17 cellular contexts compared by ENCODE assay signal in the genomic region with DNA sequence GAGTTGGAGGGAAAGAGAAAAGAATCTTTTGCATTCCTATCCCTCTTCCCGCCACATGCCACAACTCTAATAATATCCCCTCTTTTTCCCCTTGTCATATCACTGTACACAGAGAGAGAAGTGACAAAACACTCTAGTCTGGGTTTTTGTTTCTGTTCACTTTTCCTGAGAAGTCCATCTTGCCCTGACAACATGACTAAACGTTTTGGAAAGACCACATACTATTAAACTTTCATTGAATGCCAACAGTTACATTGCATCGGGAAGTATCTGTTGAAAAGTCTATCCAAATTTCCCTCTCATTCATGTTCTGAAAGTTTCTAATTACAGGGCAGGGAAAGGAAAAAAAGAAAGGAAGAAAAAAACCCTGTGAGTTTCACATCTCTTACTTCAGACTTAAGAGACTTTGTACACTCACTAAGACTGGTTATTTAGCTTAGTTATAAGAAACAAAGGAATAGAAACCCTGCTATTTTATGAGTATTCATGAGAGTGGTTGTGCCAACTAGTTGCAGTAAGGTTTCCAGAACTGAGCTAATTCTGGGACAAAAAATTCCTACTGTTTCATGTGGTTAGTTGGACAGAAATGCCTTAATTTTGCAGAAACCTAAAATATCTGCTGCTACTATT. TPM values are rescaled to one million over a fixed set of nuclear protein-coding genes. Genes with fewer than 3 reads are reported as not detected.
DNase-seq lines count a peak whose midpoint lies in the region; ATAC-seq and TF ChIP-seq lines count a peak whose summit lies in the region.
"Had no signal": no experiment of that assay in that cellular context is flagged by ENCODE, and none has a peak within 500 bp of the region (broad histone marks: within the 10 kb centered on the region; RNA-seq: fewer than 3 reads in every experiment).

No MANE protein-coding gene starts in this region.

- H3K4me2 ChIP-seq in Loucy (ENCODE audit: low read depth, low read length, poor library complexity, severe bottlenecking) = no peak overlapping the region

- H3K27me3 Mint-ChIP-seq in natural killer cell (ENCODE audit: low read depth in 2 of 2) = no peaks in the 10 kb centered on the region
- H3K27me3 Mint-ChIP-seq: naive B cell had no signal

- POLR2A ChIA-PET in A673 (lab: Charles Lee; ENCODE audit: low non-redundant PET) = no interaction called here

- intact Hi-C loops in A673 (cut with micrococcal nuclease; ENCODE audit: unreplicated experiment) = loop anchor here (1.0 kb wide), 1 partner anchor 36 kb away; no protein-coding TSS in a partner anchor
- intact Hi-C loops in natural killer cell (cut with micrococcal nuclease) = no loop called here

- H3K27ac ChIP-seq in A673 (ENCODE audit: low read depth, low read length, poor library complexity, severe bottlenecking) = peak overlapping the region; percentile 70
- H3K27ac ChIP-seq: SJCRH30, uterus had no signal

- H3K79me2 ChIP-seq in Loucy (ENCODE audit: insufficient read depth, low read length) = no peaks in the 10 kb centered on the region

- H3F3A ChIP-seq in Loucy (ENCODE audit: low read depth) = no peaks in the 10 kb centered on the region

- CTCF ChIA-PET in A673 (lab: Charles Lee) = no interaction called here

- peaks cover 0 to 2% of the 10 kb centered on the region in 2 donors for H3K9me3 Mint-ChIP-seq in natural killer cell
- H3K9me3 Mint-ChIP-seq: activated T-helper 2 cell treated with anti-CD3 and anti-CD28 coated beads, Interferon-gamma antibody, Interleukin-2, Interleukin-4, amounts not matched to agents 10 μg/mL and 5 μg/mL and 100 μg/mL, durations not matched to agents 14 hours and 24 hours and 36 hours; naive B cell had no signal

- DNase-seq in A673 (ENCODE audit: low spot score) (peak; percentile 52), astrocyte of the hippocampus (ENCODE audit: low read depth, low spot score) (peak; percentile 55), pons (ENCODE audit: low spot score) (peak; percentile 64), natural killer cell (no peak), DMS153 treated with DMSO at 0.1 percent for 48 hours (lab: John Stamatoyannopoulos, UW; ENCODE audit: unreplicated experiment) (no peak)
- DNase-seq: adrenal gland; naive B cell; NCI-H1436 treated with DMSO at 0.1 percent for 48 hours; NCI-H345; SJCRH30; stimulated activated naive CD4-positive, alpha-beta T cell treated with Interleukin-2 at 50 U/mL for 16 hours; uterus had no signal

- H3K9me2 ChIP-seq in Loucy (replicated peaks; ENCODE audit: low read depth, low read length) = no peaks in the 10 kb centered on the region

- no peaks in the 10 kb centered on the region for H4K20me1 ChIP-seq in Loucy (ENCODE audit: insufficient read depth, low read length, poor library complexity, severe bottlenecking)

- no peaks in the 10 kb centered on the region for H3K36me3 Mint-ChIP-seq in natural killer cell
- H3K36me3 Mint-ChIP-seq: naive B cell had no signal

- H3K4me1 ChIP-seq in A673 (ENCODE audit: insufficient read depth, low read length, poor library complexity, severe bottlenecking) (peaks cover 81% of the 10 kb centered on the region), Loucy (ENCODE audit: insufficient read depth, low read length, poor library complexity, severe bottlenecking) (peaks cover 17% of the 10 kb centered on the region)
- H3K4me1 ChIP-seq: SJCRH30 had no signal

- peaks cover 0 to 5% of the 10 kb centered on the region in 2 donors for H3K4me1 Mint-ChIP-seq in natural killer cell

- H3K4me3 Mint-ChIP-seq in natural killer cell = no peak overlapping the region
- H3K4me3 Mint-ChIP-seq: naive B cell had no signal

- no peaks in the 10 kb centered on the region for H3K27me3 ChIP-seq in A673 (replicated peaks; ENCODE audit: insufficient read depth, low read depth, low read length, poor library complexity)
- H3K27me3 ChIP-seq in Loucy (ENCODE audit: insufficient read depth, low read length, poor library complexity, severe bottlenecking) = no peaks in the 10 kb centered on the region
- H3K27me3 ChIP-seq: adrenal gland, SJCRH30, uterus had no signal

- H3K9me3 ChIP-seq in A673 (ENCODE audit: low read depth, low read length, poor library complexity, severe bottlenecking) (no peaks in the 10 kb centered on the region), Loucy (ENCODE audit: insufficient read depth, low read depth, low read length) (no peaks in the 10 kb centered on the region)
- H3K9me3 ChIP-seq: adrenal gland, SJCRH30, uterus had no signal

- TF ChIP-seq CTCF in A673 (conservative IDR thresholded peaks at IDR 0.05; ENCODE audit: low read depth, low read length) = no peak
- TF ChIP-seq CTCF in Loucy (conservative IDR thresholded peaks at IDR 0.05; ENCODE audit: low read length) = no peak
- TF ChIP-seq CTCF in natural killer cell (IDR thresholded peaks at IDR 0.05) = no peak

- H3K36me3 ChIP-seq in A673 (ENCODE audit: insufficient read depth, low read length, poor library complexity, severe bottlenecking) (no peaks in the 10 kb centered on the region), Loucy (ENCODE audit: insufficient read depth, low read length) (no peaks in the 10 kb centered on the region)
- H3K36me3 ChIP-seq: adrenal gland, SJCRH30, uterus had no signal

- peak overlapping the region; percentile 50; the same call in 1 of the 2 replicates for H2AFZ ChIP-seq in Loucy (ENCODE audit: low read length)

- BruUV-seq in A673 (replicated peaks; lab: Mats Ljungman, UMichigan) = no TSS peak

- H3K4me3 ChIP-seq in A673 (ENCODE audit: low read depth, low read length, poor library complexity, severe bottlenecking) (peak overlapping the region; percentile 5), Loucy (ENCODE audit: low read length, poor library complexity, severe bottlenecking) (no peak overlapping the region)
- H3K4me3 ChIP-seq: adrenal gland, SJCRH30, uterus had no signal

- H3K9ac ChIP-seq in Loucy (ENCODE audit: low read depth, low read length, poor library complexity, severe bottlenecking) = no peak overlapping the region

- H3K27ac Mint-ChIP-seq in natural killer cell = no peak overlapping the region
- H3K27ac Mint-ChIP-seq: activated T-helper 2 cell treated with anti-CD3 and anti-CD28 coated beads, Interferon-gamma antibody, Interleukin-2, Interleukin-4, amounts not matched to agents 10 μg/mL and 5 μg/mL and 100 μg/mL, durations not matched to agents 14 hours and 24 hours and 36 hours; naive B cell had no signal

- no peak for ATAC-seq in natural killer cell
- no peak for ATAC-seq in GM18858 (IDR thresholded peaks at IDR 0.05; ENCODE audit: unreplicated experiment)
- no peak for ATAC-seq in GM21723 (IDR thresholded peaks at IDR 0.05; ENCODE audit: unreplicated experiment)
- ATAC-seq: activated CD4-positive, CD25-positive, alpha-beta regulatory T cell treated with anti-CD3 and anti-CD28 coated beads, Interleukin-2, amount 50 U/mL, for 24 hours had no signal

RNA-seq across cellular contexts. Expression of a gene that starts 16.9 kb away (rescaled TPM):
- 34.4 and 36.4 TPM in 2 replicates for total RNA-seq in A673 (2021)
- total RNA-seq in natural killer cell = 1 to 10 TPM in 1 of 3 donors, under 1 TPM in 2; 0.33 to 1.3 (median 0.45) TPM
- total RNA-seq: SJCRH30 had no signal

Comparison
In these comparisons a context has a peak if more than half of its experiments do, and no peak if none do; other contexts are left out.
1. DNase-seq: peak in A673 (single experiment), astrocyte of the hippocampus (single experiment) and pons (single experiment); none in natural killer cell (single experiment) and DMS153 treated with DMSO at 0.1 percent for 48 hours (single experiment).
2. RNA of a gene that starts 16.9 kb away (total RNA-seq): 34.4 to 36.4 TPM in A673; 0.33 to 1.3 TPM in natural killer cell; every median in the first group is over 10 times any median in the second.